ENCODE assay signal across 2 cellular contexts in the genomic region with DNA sequence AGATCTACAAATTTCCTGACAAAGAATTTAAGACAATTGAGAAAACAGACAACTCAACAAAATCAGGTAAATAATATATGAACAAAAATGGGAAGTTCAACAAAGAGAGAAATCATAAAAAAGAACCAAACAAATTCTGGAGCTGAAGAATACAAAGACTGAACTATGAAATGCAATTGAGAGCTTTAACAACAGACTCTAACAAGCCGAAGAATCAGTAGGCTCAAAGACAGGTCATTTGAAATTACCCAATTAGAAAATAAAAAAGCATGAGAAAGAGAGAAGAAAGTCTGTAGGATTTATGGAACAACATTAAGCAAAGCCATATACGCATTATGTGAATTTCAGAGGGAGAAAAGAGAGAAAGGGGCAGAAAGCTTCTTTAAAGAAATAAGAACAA.
TF ChIP-seq lines count a peak whose summit lies in the region.

No MANE protein-coding gene starts in this region.

TF ChIP-seq in HepG2, 621 proteins besides CTCF, POLR2A, EP300 and RAD21:
- TF ChIP-seq ZNF513 (CRISPR knock-in tag; conservative IDR thresholded peaks at IDR 0.05) (no peak), ZNF329 (CRISPR knock-in tag; IDR thresholded peaks at IDR 0.05; ENCODE audit: low read depth) (no peak), ZNF160 (CRISPR knock-in tag; IDR thresholded peaks at IDR 0.05) (peak; percentile 100), ZNF274 (CRISPR knock-in tag; IDR thresholded peaks at IDR 0.05) (no peak)

TF ChIP-seq in K562, 482 proteins besides CTCF, POLR2A, EP300 and RAD21 (continued from another document):
- TF ChIP-seq CHD7 (IDR thresholded peaks at IDR 0.05; ENCODE audit: low read depth, low read length) (no peak), HDGF (IDR thresholded peaks at IDR 0.05) (no peak), TRIM28 (IDR thresholded peaks at IDR 0.05) (peak; percentile 78; the same call in 1 of the 2 replicates), RNF2 (IDR thresholded peaks at IDR 0.05) (no peak)
